ENCODE assay signal across 1 cellular context in the genomic region with DNA sequence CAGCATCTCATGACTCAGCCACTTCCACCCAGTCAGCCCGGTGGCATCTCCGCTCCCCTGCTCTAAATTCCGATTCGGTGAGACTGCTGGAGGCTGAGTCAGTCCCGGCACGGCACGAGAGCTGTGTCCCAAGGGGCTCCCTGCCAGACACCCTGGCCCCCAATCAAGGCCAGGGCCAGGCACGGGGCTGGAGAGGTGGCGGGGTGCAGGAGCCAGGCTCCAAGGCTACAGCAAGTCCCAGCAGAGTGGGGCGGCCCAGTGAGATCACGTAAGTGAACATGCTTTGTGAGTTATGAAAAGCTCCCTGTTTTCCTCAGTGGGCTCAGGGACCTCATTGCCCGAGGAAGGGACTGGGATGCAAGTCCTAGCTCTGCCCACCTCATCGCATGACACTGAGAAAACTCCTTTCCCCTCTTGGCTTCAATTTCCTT.
TF ChIP-seq lines count a peak whose summit lies in the region.

No MANE protein-coding gene starts in this region.

TF ChIP-seq in HepG2, 621 proteins besides CTCF, POLR2A, EP300 and RAD21 (continued from another document and continues in another):
- TF ChIP-seq SIN3B (IDR thresholded peaks at IDR 0.05; ENCODE audit: low read length) (no peak), ZNF253 (CRISPR knock-in tag; IDR thresholded peaks at IDR 0.05; ENCODE audit: borderline replicate concordance) (no peak), MED1 (CRISPR knock-in tag; IDR thresholded peaks at IDR 0.05) (0 out of 2 replicates have a peak, but pooled peaks have one; percentile 23), ZNF780A (CRISPR knock-in tag; IDR thresholded peaks at IDR 0.05) (no peak), IKZF4 (CRISPR knock-in tag; IDR thresholded peaks at IDR 0.05; ENCODE audit: borderline replicate concordance, low read depth, not compliant biosample characterization) (no peak), ZNF768 (CRISPR knock-in tag; IDR thresholded peaks at IDR 0.05) (no peak), PPARG (CRISPR knock-in tag; conservative IDR thresholded peaks at IDR 0.05) (no peak), SAP130 (CRISPR knock-in tag; IDR thresholded peaks at IDR 0.05; ENCODE audit: low read depth) (peak; percentile 77), ESRRA (CRISPR knock-in tag; IDR thresholded peaks at IDR 0.05; ENCODE audit: low read depth) (no peak), IRF2 (CRISPR knock-in tag; IDR thresholded peaks at IDR 0.05) (no peak), GATA4 (IDR thresholded peaks at IDR 0.05; ENCODE audit: borderline replicate concordance, low read depth) (no peak), RCOR2 (CRISPR knock-in tag; IDR thresholded peaks at IDR 0.05) (no peak), RAD51 (IDR thresholded peaks at IDR 0.05; ENCODE audit: borderline replicate concordance) (no peak), TARDBP (CRISPR knock-in tag; IDR thresholded peaks at IDR 0.05) (no peak), RBM22 (optimal IDR thresholded peaks at IDR 0.05; ENCODE audit: low read length) (no peak), ZBTB38 (CRISPR knock-in tag; IDR thresholded peaks at IDR 0.05) (0 out of 2 replicates have a peak, but pooled peaks have one; percentile 20), MIER2 (CRISPR knock-in tag; IDR thresholded peaks at IDR 0.05) (no peak), TOE1 (CRISPR knock-in tag; IDR thresholded peaks at IDR 0.05) (no peak), ZNF329 (CRISPR knock-in tag; IDR thresholded peaks at IDR 0.05; ENCODE audit: low read depth) (no peak), ZC3H13 (CRISPR knock-in tag; IDR thresholded peaks at IDR 0.05) (no peak), ZBTB1 (CRISPR knock-in tag; IDR thresholded peaks at IDR 0.05; ENCODE audit: borderline replicate concordance) (no peak), KLF16 (CRISPR knock-in tag; IDR thresholded peaks at IDR 0.05) (no peak), ZZZ3 (CRISPR knock-in tag; IDR thresholded peaks at IDR 0.05; ENCODE audit: borderline replicate concordance) (no peak), BORCS8-MEF2B (CRISPR knock-in tag; IDR thresholded peaks at IDR 0.05) (no peak), RBFOX2 (IDR thresholded peaks at IDR 0.05; ENCODE audit: low read depth, low read length) (no peak), SNAPC2 (CRISPR knock-in tag; IDR thresholded peaks at IDR 0.05) (no peak), PHF5A (CRISPR knock-in tag; IDR thresholded peaks at IDR 0.05; ENCODE audit: low read depth, unreplicated experiment) (no peak), ETV6 (CRISPR knock-in tag; conservative IDR thresholded peaks at IDR 0.05) (no peak)
- TF ChIP-seq, protein P1, sequence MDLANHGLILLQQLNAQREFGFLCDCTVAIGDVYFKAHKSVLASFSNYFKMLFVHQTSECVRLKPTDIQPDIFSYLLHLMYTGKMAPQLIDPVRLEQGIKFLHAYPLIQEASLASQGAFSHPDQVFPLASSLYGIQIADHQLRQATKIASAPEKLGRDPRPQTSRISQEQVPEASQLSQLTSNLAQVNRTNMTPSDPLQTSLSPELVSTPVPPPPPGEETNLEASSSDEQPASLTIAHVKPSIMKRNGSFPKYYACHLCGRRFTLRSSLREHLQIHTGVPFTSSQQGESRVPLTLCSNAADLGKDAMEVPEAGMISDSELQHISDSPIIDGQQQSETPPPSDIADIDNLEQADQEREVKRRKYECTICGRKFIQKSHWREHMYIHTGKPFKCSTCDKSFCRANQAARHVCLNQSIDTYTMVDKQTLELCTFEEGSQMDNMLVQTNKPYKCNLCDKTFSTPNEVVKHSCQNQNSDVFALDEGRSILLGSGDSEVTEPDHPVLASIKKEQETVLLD (CRISPR knock-in tag; IDR thresholded peaks at IDR 0.05; ENCODE audit: low read depth), result no peak
- TF ChIP-seq, protein P2, sequence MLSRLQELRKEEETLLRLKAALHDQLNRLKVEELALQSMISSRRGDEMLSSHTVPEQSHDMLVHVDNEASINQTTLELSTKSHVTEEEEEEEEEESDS (CRISPR knock-in tag; IDR thresholded peaks at IDR 0.05; ENCODE audit: borderline replicate concordance), result no peak
- TF ChIP-seq, protein P3, sequence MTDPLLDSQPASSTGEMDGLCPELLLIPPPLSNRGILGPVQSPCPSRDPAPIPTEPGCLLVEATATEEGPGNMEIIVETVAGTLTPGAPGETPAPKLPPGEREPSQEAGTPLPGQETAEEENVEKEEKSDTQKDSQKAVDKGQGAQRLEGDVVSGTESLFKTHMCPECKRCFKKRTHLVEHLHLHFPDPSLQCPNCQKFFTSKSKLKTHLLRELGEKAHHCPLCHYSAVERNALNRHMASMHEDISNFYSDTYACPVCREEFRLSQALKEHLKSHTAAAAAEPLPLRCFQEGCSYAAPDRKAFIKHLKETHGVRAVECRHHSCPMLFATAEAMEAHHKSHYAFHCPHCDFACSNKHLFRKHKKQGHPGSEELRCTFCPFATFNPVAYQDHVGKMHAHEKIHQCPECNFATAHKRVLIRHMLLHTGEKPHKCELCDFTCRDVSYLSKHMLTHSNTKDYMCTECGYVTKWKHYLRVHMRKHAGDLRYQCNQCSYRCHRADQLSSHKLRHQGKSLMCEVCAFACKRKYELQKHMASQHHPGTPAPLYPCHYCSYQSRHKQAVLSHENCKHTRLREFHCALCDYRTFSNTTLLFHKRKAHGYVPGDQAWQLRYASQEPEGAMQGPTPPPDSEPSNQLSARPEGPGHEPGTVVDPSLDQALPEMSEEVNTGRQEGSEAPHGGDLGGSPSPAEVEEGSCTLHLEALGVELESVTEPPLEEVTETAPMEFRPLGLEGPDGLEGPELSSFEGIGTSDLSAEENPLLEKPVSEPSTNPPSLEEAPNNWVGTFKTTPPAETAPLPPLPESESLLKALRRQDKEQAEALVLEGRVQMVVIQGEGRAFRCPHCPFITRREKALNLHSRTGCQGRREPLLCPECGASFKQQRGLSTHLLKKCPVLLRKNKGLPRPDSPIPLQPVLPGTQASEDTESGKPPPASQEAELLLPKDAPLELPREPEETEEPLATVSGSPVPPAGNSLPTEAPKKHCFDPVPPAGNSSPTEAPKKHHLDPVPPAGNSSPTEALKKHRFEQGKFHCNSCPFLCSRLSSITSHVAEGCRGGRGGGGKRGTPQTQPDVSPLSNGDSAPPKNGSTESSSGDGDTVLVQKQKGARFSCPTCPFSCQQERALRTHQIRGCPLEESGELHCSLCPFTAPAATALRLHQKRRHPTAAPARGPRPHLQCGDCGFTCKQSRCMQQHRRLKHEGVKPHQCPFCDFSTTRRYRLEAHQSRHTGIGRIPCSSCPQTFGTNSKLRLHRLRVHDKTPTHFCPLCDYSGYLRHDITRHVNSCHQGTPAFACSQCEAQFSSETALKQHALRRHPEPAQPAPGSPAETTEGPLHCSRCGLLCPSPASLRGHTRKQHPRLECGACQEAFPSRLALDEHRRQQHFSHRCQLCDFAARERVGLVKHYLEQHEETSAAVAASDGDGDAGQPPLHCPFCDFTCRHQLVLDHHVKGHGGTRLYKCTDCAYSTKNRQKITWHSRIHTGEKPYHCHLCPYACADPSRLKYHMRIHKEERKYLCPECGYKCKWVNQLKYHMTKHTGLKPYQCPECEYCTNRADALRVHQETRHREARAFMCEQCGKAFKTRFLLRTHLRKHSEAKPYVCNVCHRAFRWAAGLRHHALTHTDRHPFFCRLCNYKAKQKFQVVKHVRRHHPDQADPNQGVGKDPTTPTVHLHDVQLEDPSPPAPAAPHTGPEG (CRISPR knock-in tag; IDR thresholded peaks at IDR 0.05), result no peak
- TF ChIP-seq, protein P4, sequence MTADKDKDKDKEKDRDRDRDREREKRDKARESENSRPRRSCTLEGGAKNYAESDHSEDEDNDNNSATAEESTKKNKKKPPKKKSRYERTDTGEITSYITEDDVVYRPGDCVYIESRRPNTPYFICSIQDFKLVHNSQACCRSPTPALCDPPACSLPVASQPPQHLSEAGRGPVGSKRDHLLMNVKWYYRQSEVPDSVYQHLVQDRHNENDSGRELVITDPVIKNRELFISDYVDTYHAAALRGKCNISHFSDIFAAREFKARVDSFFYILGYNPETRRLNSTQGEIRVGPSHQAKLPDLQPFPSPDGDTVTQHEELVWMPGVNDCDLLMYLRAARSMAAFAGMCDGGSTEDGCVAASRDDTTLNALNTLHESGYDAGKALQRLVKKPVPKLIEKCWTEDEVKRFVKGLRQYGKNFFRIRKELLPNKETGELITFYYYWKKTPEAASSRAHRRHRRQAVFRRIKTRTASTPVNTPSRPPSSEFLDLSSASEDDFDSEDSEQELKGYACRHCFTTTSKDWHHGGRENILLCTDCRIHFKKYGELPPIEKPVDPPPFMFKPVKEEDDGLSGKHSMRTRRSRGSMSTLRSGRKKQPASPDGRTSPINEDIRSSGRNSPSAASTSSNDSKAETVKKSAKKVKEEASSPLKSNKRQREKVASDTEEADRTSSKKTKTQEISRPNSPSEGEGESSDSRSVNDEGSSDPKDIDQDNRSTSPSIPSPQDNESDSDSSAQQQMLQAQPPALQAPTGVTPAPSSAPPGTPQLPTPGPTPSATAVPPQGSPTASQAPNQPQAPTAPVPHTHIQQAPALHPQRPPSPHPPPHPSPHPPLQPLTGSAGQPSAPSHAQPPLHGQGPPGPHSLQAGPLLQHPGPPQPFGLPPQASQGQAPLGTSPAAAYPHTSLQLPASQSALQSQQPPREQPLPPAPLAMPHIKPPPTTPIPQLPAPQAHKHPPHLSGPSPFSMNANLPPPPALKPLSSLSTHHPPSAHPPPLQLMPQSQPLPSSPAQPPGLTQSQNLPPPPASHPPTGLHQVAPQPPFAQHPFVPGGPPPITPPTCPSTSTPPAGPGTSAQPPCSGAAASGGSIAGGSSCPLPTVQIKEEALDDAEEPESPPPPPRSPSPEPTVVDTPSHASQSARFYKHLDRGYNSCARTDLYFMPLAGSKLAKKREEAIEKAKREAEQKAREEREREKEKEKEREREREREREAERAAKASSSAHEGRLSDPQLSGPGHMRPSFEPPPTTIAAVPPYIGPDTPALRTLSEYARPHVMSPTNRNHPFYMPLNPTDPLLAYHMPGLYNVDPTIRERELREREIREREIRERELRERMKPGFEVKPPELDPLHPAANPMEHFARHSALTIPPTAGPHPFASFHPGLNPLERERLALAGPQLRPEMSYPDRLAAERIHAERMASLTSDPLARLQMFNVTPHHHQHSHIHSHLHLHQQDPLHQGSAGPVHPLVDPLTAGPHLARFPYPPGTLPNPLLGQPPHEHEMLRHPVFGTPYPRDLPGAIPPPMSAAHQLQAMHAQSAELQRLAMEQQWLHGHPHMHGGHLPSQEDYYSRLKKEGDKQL (CRISPR knock-in tag; IDR thresholded peaks at IDR 0.05; ENCODE audit: low read depth), result no peak
- TF ChIP-seq, protein P5, sequence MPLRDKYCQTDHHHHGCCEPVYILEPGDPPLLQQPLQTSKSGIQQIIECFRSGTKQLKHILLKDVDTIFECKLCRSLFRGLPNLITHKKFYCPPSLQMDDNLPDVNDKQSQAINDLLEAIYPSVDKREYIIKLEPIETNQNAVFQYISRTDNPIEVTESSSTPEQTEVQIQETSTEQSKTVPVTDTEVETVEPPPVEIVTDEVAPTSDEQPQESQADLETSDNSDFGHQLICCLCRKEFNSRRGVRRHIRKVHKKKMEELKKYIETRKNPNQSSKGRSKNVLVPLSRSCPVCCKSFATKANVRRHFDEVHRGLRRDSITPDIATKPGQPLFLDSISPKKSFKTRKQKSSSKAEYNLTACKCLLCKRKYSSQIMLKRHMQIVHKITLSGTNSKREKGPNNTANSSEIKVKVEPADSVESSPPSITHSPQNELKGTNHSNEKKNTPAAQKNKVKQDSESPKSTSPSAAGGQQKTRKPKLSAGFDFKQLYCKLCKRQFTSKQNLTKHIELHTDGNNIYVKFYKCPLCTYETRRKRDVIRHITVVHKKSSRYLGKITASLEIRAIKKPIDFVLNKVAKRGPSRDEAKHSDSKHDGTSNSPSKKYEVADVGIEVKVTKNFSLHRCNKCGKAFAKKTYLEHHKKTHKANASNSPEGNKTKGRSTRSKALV (CRISPR knock-in tag; IDR thresholded peaks at IDR 0.05), result no peak
- TF ChIP-seq, protein P6, sequence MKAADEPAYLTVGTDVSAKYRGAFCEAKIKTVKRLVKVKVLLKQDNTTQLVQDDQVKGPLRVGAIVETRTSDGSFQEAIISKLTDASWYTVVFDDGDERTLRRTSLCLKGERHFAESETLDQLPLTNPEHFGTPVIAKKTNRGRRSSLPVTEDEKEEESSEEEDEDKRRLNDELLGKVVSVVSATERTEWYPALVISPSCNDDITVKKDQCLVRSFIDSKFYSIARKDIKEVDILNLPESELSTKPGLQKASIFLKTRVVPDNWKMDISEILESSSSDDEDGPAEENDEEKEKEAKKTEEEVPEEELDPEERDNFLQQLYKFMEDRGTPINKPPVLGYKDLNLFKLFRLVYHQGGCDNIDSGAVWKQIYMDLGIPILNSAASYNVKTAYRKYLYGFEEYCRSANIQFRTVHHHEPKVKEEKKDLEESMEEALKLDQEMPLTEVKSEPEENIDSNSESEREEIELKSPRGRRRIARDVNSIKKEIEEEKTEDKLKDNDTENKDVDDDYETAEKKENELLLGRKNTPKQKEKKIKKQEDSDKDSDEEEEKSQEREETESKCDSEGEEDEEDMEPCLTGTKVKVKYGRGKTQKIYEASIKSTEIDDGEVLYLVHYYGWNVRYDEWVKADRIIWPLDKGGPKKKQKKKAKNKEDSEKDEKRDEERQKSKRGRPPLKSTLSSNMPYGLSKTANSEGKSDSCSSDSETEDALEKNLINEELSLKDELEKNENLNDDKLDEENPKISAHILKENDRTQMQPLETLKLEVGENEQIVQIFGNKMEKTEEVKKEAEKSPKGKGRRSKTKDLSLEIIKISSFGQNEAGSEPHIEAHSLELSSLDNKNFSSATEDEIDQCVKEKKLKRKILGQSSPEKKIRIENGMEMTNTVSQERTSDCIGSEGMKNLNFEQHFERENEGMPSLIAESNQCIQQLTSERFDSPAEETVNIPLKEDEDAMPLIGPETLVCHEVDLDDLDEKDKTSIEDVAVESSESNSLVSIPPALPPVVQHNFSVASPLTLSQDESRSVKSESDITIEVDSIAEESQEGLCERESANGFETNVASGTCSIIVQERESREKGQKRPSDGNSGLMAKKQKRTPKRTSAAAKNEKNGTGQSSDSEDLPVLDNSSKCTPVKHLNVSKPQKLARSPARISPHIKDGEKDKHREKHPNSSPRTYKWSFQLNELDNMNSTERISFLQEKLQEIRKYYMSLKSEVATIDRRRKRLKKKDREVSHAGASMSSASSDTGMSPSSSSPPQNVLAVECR (CRISPR knock-in tag; IDR thresholded peaks at IDR 0.05; ENCODE audit: borderline replicate concordance), result peak; percentile 18; the same call in 1 of the 2 replicates
- TF ChIP-seq, protein P7, sequence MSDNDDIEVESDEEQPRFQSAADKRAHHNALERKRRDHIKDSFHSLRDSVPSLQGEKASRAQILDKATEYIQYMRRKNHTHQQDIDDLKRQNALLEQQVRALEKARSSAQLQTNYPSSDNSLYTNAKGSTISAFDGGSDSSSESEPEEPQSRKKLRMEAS (IDR thresholded peaks at IDR 0.05), result no peak
- TF ChIP-seq, protein P8, sequence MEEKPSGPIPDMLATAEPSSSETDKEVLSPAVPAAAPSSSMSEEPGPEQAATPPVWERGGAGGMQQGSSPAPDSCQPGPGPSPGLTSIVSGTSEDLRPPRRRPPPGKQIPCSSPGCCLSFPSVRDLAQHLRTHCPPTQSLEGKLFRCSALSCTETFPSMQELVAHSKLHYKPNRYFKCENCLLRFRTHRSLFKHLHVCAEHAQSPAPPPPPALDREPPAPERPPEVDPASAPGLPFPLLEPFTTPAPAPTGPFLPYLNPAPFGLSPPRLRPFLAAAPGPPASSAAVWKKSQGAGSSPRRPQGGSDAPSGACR (CRISPR knock-in tag; IDR thresholded peaks at IDR 0.05), result no peak
